In genomic region chr2:112584891-112585250, GRCh38 we compare ENCODE assay signal across 1 cellular context.
TF ChIP-seq lines count a peak whose summit lies in the region.

No MANE protein-coding gene starts in this region.

TF ChIP-seq in WTC11, 78 proteins besides CTCF, POLR2A, EP300 and RAD21 (continued from another document):
- no peak for TF ChIP-seq E2F4 (CRISPR knock-in tag; IDR thresholded peaks at IDR 0.05; ENCODE audit: borderline replicate concordance, low read depth)
- no peak for TF ChIP-seq ZNF532 (CRISPR knock-in tag; IDR thresholded peaks at IDR 0.05; ENCODE audit: borderline replicate concordance)
- TF ChIP-seq, protein P1, sequence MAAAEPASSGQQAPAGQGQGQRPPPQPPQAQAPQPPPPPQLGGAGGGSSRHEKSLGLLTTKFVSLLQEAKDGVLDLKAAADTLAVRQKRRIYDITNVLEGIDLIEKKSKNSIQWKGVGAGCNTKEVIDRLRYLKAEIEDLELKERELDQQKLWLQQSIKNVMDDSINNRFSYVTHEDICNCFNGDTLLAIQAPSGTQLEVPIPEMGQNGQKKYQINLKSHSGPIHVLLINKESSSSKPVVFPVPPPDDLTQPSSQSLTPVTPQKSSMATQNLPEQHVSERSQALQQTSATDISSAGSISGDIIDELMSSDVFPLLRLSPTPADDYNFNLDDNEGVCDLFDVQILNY (CRISPR knock-in tag; IDR thresholded peaks at IDR 0.05), result no peak
- TF ChIP-seq ZBTB21 (CRISPR knock-in tag; IDR thresholded peaks at IDR 0.05; ENCODE audit: borderline replicate concordance), result no peak
- TF ChIP-seq SOX15 (CRISPR knock-in tag; IDR thresholded peaks at IDR 0.05), result no peak
TF ChIP-seq in WTC11: peak in this region for 0.
